In genomic region chr1:66266350-66266749, GRCh38 we compare ENCODE assay signal across 12 cellular contexts.
DNase-seq lines count a peak whose midpoint lies in the region; ATAC-seq and TF ChIP-seq lines count a peak whose summit lies in the region.
"Had no signal": no experiment of that assay in that cellular context is flagged by ENCODE, and none has a peak within 500 bp of the region (broad histone marks: within the 10 kb centered on the region; RNA-seq: fewer than 3 reads in every experiment).

No MANE protein-coding gene starts in this region.

- dilution Hi-C loops in IMR-90 (cut with HindIII; ENCODE audit: low sequenced_read_pairs, unreplicated experiment) = no loop called here

- no peak overlapping the region for H3K4me2 ChIP-seq in IMR-90 (ENCODE audit: low read depth, low read length)
- H3K4me2 ChIP-seq in mesendoderm (ENCODE audit: low read length) = no peak overlapping the region
- H3K4me2 ChIP-seq: PC-9 had no signal

- H4K5ac ChIP-seq in IMR-90 (ENCODE audit: low read depth, low read length) (peak overlapping the region; percentile 87), mesendoderm (ENCODE audit: low read length) (no peak overlapping the region)

- H3K9ac ChIP-seq in IMR-90 (ENCODE audit: low read depth, low read length) (no peak overlapping the region), mesendoderm (ENCODE audit: low read length) (no peak overlapping the region), colonic mucosa (ENCODE audit: low read depth in 2 of 2, low read length in 2 of 2) (no peak overlapping the region)

- H4K8ac ChIP-seq in IMR-90 (ENCODE audit: low read depth in 2 of 2, low read length in 2 of 2) (peak overlapping the region; percentile 17 to 34; a peak in 3 of 4 replicates), mesendoderm (ENCODE audit: low read depth, low read length) (no peak overlapping the region)

- H2BK5ac ChIP-seq in IMR-90 (ENCODE audit: low read depth, low read length, poor library complexity, severe bottlenecking) (peak overlapping the region; percentile 68), mesendoderm (ENCODE audit: low read length) (no peak overlapping the region)

- H3K14ac ChIP-seq in IMR-90 (replicated peaks; ENCODE audit: low read depth, low read length) = peak overlapping the region; percentile 8; the same call in 1 of the 2 replicates

- H3K27ac ChIP-seq in IMR-90 (ENCODE audit: insufficient read depth, low read length) (peak overlapping the region; percentile 27), mesendoderm (ENCODE audit: low read depth, low read length) (no peak overlapping the region), colonic mucosa (no peak overlapping the region)
- H3K27ac ChIP-seq: PC-9 had no signal

- BruUV-seq in IMR-90 (replicated peaks; lab: Mats Ljungman, UMichigan) = no TSS peak

- no peaks in the 10 kb centered on the region for H3K9me3 ChIP-seq in IMR-90 (ENCODE audit: control insufficient read depth, insufficient read depth, low read length)
- no peaks in the 10 kb centered on the region for H3K9me3 ChIP-seq in colonic mucosa
- H3K9me3 ChIP-seq: Caco-2 had no signal

- CTCF ChIA-PET in IMR-90 (lab: Yijun Ruan, JAX) = interaction anchor here (0.6 kb wide), 1 partner anchor 366 kb away, joined by 3 read pairs; no protein-coding TSS in a partner anchor

- no peak overlapping the region for H2AK9ac ChIP-seq in IMR-90 (replicated peaks; ENCODE audit: low read depth, low read length, poor library complexity)

- H2BK15ac ChIP-seq in IMR-90 (ENCODE audit: low read depth, low read length) (peak overlapping the region; percentile 37; the same call in 2 of the 3 replicates), mesendoderm (replicated peaks; ENCODE audit: low read depth) (no peak overlapping the region)

- H3K56ac ChIP-seq in IMR-90 (ENCODE audit: extremely low read depth, insufficient read depth, low read length) (no peak overlapping the region), mesendoderm (ENCODE audit: low read length) (peak overlapping the region; percentile 25)

- H3K4me1 ChIP-seq in IMR-90 (ENCODE audit: control insufficient read depth, insufficient read depth, low read length) = peaks cover 17% of the 10 kb centered on the region
- peaks cover 2% of the 10 kb centered on the region for H3K4me1 ChIP-seq in mesendoderm (ENCODE audit: control insufficient read depth, low read depth, low read length)
- no peaks in the 10 kb centered on the region for H3K4me1 ChIP-seq in colonic mucosa
- H3K4me1 ChIP-seq: Caco-2 had no signal

- H3K27me3 ChIP-seq in IMR-90 (ENCODE audit: control insufficient read depth, insufficient read depth, low read length) (no peaks in the 10 kb centered on the region), mesendoderm (ENCODE audit: insufficient read depth, low read length, poor library complexity) (no peaks in the 10 kb centered on the region), colonic mucosa (no peaks in the 10 kb centered on the region)

- no peaks in the 10 kb centered on the region for H4K20me1 ChIP-seq in IMR-90 (ENCODE audit: insufficient read depth, low read length)

- H4K91ac ChIP-seq in IMR-90 (ENCODE audit: insufficient read depth, low read depth, low read length) = peak overlapping the region; percentile 27

- in situ Hi-C loops in IMR-90 (cut with MboI; ENCODE audit: low sequenced_read_pairs) = loop anchor here (25.0 kb wide), 1 partner anchor 471 kb away; no protein-coding TSS in a partner anchor

- ATAC-seq in IMR-90 (ENCODE audit: low read depth) (no peak), HG03025 (IDR thresholded peaks at IDR 0.05; ENCODE audit: low FRiP score, unreplicated experiment) (no peak)
- ATAC-seq: HepG2; naive thymus-derived CD4-positive, alpha-beta T cell had no signal

- H3K18ac ChIP-seq in IMR-90 (ENCODE audit: low read depth, low read length) (peak overlapping the region; percentile 90), mesendoderm (ENCODE audit: low read length) (no peak overlapping the region)

- peaks cover 2% of the 10 kb centered on the region for H3K9me1 ChIP-seq in IMR-90 (ENCODE audit: insufficient read depth, low read length)

- intact Hi-C loops in IMR-90 (cut with micrococcal nuclease) (no loop called here), colonic mucosa (cut with DNase I) (no loop called here)

- H2AK5ac ChIP-seq in IMR-90 (ENCODE audit: low read depth, low read length) (peak overlapping the region; percentile 51), mesendoderm (ENCODE audit: low read length) (no peak overlapping the region)

- H2AFZ ChIP-seq in IMR-90 (replicated peaks; ENCODE audit: low read length, poor library complexity) = no peak overlapping the region
- H2AFZ ChIP-seq: PC-9 had no signal

- no peak for TF ChIP-seq RAD21 in IMR-90 (IDR thresholded peaks at IDR 0.05; ENCODE audit: low read length)

- no peak overlapping the region for H3K4me3 ChIP-seq in IMR-90 (ENCODE audit: insufficient read depth, low read depth, low read length)
- no peak overlapping the region for H3K4me3 ChIP-seq in mesendoderm (ENCODE audit: low read length)
- no peak overlapping the region for H3K4me3 ChIP-seq in colonic mucosa
- H3K4me3 ChIP-seq: PC-9 had no signal

- no peak for TF ChIP-seq POLR2A in IMR-90 (IDR thresholded peaks at IDR 0.05; ENCODE audit: low read depth, low read length)

- H3K4ac ChIP-seq in IMR-90 (ENCODE audit: low read depth, low read length) (peak overlapping the region; percentile 43; the same call in 1 of the 2 replicates), mesendoderm (ENCODE audit: low read depth, low read length) (no peak overlapping the region)

- H3K79me1 ChIP-seq in IMR-90 (ENCODE audit: low read depth in 1 of 2, low read length in 2 of 2) (0 out of 4 replicates have a peak, but pooled peaks cover 0 to 3% of the 10 kb centered on the region in 2 experiments), mesendoderm (ENCODE audit: low read length) (no peaks in the 10 kb centered on the region)

- no CpG with 5 or more reads among the region's 6 CpGs for WGBS in IMR-90 (ENCODE audit: extremely low coverage in 2 of 2, insufficient read length in 1 of 2), 2 experiments
- WGBS in mesendoderm (ENCODE audit: extremely low coverage, insufficient coverage, low lambda C conversion rate) = no CpG with 5 or more reads among the region's 6 CpGs

- H3K36me3 ChIP-seq in IMR-90 (ENCODE audit: control insufficient read depth, insufficient read depth, low read length) = no peaks in the 10 kb centered on the region
- no peaks in the 10 kb centered on the region for H3K36me3 ChIP-seq in mesendoderm (ENCODE audit: control insufficient read depth, insufficient read depth, low read length)
- H3K36me3 ChIP-seq in colonic mucosa = no peaks in the 10 kb centered on the region

- TF ChIP-seq CTCF in IMR-90 (conservative IDR thresholded peaks at IDR 0.05; ENCODE audit: low read depth, low read length) = no peak
- TF ChIP-seq CTCF in colonic mucosa (IDR thresholded peaks at IDR 0.05) = no peak

- H3K23ac ChIP-seq in IMR-90 (ENCODE audit: low read depth, low read length) (no peak overlapping the region), mesendoderm (ENCODE audit: low read length) (no peak overlapping the region)

- no peaks in the 10 kb centered on the region for H3K79me2 ChIP-seq in mesendoderm (ENCODE audit: control insufficient read depth, insufficient read depth, low read length)

- DNase-seq in ELR (ENCODE audit: low read depth) (peak; percentile 52), IMR-90 (no peak), SHP77 treated with DMSO at 0.1 percent for 48 hours (lab: John Stamatoyannopoulos, UW) (peak; percentile 25), mesendoderm (no peak), colonic mucosa (no peak), RPMI8226 (no peak)
- DNase-seq: Caco-2; naive thymus-derived CD4-positive, alpha-beta T cell; NCI-H1694 treated with DMSO at 0.1 percent for 48 hours had no signal

- POLR2A ChIA-PET in IMR-90 (lab: Charles Lee; ENCODE audit: unreplicated experiment) = no interaction called here

- H2BK120ac ChIP-seq in IMR-90 (ENCODE audit: low read depth, low read length) (peak overlapping the region; percentile 76), mesendoderm (ENCODE audit: low read depth, low read length) (no peak overlapping the region)

- peak overlapping the region; percentile 62 for H2BK20ac ChIP-seq in IMR-90 (ENCODE audit: low read depth, low read length)

TF ChIP-seq in IMR-90, 13 proteins besides CTCF, POLR2A, EP300 and RAD21:
- TF ChIP-seq NFE2L2 (IDR thresholded peaks at IDR 0.05; ENCODE audit: low read depth, low read length) (no peak), RFX5 (IDR thresholded peaks at IDR 0.05; ENCODE audit: low read depth, low read length) (no peak), MAZ (IDR thresholded peaks at IDR 0.05; ENCODE audit: borderline replicate concordance, low read depth, low read length) (no peak), FOS (IDR thresholded peaks at IDR 0.05; ENCODE audit: low read depth, low read length) (no peak), BHLHE40 (IDR thresholded peaks at IDR 0.05; ENCODE audit: low read depth, low read length) (no peak), RCOR1 (IDR thresholded peaks at IDR 0.05; ENCODE audit: insufficient replicate concordance, low read length) (no peak), MXI1 (IDR thresholded peaks at IDR 0.05; ENCODE audit: borderline replicate concordance, low read depth, low read length) (no peak), USF2 (IDR thresholded peaks at IDR 0.05; ENCODE audit: low read depth, low read length) (no peak), SMC3 (IDR thresholded peaks at IDR 0.05; ENCODE audit: low read depth, low read length) (no peak), MAFK (IDR thresholded peaks at IDR 0.05; ENCODE audit: low read depth, low read length) (no peak), CHD1 (IDR thresholded peaks at IDR 0.05; ENCODE audit: low read depth, low read length) (no peak), CEBPB (IDR thresholded peaks at IDR 0.05; ENCODE audit: low read depth, low read length) (no peak)
- TF ChIP-seq, protein P1, sequence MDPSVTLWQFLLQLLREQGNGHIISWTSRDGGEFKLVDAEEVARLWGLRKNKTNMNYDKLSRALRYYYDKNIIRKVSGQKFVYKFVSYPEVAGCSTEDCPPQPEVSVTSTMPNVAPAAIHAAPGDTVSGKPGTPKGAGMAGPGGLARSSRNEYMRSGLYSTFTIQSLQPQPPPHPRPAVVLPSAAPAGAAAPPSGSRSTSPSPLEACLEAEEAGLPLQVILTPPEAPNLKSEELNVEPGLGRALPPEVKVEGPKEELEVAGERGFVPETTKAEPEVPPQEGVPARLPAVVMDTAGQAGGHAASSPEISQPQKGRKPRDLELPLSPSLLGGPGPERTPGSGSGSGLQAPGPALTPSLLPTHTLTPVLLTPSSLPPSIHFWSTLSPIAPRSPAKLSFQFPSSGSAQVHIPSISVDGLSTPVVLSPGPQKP (IDR thresholded peaks at IDR 0.05; ENCODE audit: borderline replicate concordance, low read depth, low read length) = no peak

Comparison
In these comparisons a context has a peak if more than half of its experiments do, and no peak if none do; other contexts are left out.
1. DNase-seq: peak in ELR (single experiment) and SHP77 treated with DMSO at 0.1 percent for 48 hours (single experiment); none in IMR-90 (single experiment), mesendoderm (single experiment), colonic mucosa (single experiment) and RPMI8226 (single experiment).